Comparison of ENCODE assay signal across 9 cellular contexts in the genomic region with DNA sequence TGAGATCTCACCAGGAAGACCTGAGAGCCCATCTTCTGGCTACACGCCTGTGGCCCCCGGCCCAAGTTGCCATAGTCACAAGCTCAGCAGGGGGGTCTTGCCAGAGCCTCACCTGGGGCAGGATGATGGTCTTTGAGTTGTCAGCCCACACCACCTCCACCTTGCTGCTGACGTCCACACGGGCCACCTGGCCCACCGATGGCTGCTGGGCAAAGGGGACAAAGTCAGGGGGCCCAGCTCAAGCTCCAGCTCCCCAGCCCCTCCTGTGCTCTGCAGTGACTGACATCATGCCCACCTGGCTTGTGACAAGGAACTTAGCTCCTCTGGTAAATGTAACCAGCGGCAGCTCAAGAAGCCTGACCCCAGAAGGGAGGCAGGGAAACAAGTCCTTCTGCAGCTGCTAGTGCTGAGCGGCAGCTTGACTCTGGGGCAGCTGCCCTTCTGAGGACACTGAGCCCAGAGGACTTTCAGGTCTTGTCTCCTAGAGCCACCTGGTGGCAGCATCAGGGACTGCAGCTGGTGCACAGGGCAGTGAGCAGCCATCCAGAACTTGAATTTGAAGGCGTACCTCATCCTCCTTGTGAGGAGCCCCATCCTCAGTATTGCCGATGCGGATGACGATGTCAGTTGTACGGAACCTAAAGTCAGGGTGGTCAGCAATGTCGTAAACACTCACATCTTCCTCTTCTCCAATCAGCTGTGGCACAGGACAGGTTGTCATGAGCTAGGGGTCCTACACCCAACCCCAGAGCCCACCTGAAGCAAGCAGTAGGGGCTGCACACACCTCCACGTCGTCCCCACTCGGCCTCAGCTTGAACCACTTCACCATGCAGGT. TPM values are rescaled to one million over a fixed set of nuclear protein-coding genes. Genes with fewer than 3 reads are reported as not detected.
DNase-seq lines count a peak whose midpoint lies in the region; ATAC-seq and TF ChIP-seq lines count a peak whose summit lies in the region.
"Had no signal": no experiment of that assay in that cellular context is flagged by ENCODE, and none has a peak within 500 bp of the region (broad histone marks: within the 10 kb centered on the region; RNA-seq: fewer than 3 reads in every experiment).

No MANE protein-coding gene starts in this region.

- H3K9me2 ChIP-seq in OCI-LY1 (ENCODE audit: low read depth, low read length): no peaks in the 10 kb centered on the region

- POLR2A ChIA-PET in naive thymus-derived CD4-positive, alpha-beta T cell (lab: Charles Lee): interaction anchor here (0.5 to 1.5 kb wide), 8 partner anchors 10 to 731 kb away, joined by 3 to 7 read pairs (median 3); partner anchors contain the start of gene RECQL5

- no peak overlapping the region for H3K9ac ChIP-seq in OCI-LY1 (ENCODE audit: low read length)

- DNase-seq in COR-L47 (lab: John Stamatoyannopoulos, UW) (peak; percentile 57), HT1080 (ENCODE audit: low read depth) (peak; percentile 70), epithelial cell of prostate (ENCODE audit: low read depth, low spot score) (peak; percentile 34)
- DNase-seq in activated CD8-positive, alpha-beta memory T cell treated with anti-CD3 and anti-CD28 coated beads, Interleukin-2, amount 50 U/mL, for 24 hours (ENCODE audit: extremely low read depth): peak; percentile 62
- peak; percentile 62 to 87 (median 76) for DNase-seq in naive thymus-derived CD4-positive, alpha-beta T cell
- DNase-seq in stimulated activated CD8-positive, alpha-beta memory T cell treated with anti-CD3 and anti-CD28 coated beads, Interleukin-7, amount 100 ng/mL, for 4 hours (ENCODE audit: low read depth in 2 of 2): peak; percentile 68 to 77

- peaks cover 0 to 5% (median 0%) of the 10 kb centered on the region in 7 donors for H3K4me1 Mint-ChIP-seq in naive thymus-derived CD4-positive, alpha-beta T cell

- no peak overlapping the region for H3K4me3 ChIP-seq in OCI-LY1 (ENCODE audit: low read depth, low read length, poor library complexity, severe bottlenecking)
- H3K4me3 ChIP-seq in naive thymus-derived CD4-positive, alpha-beta T cell (ENCODE audit: low read length): no peak overlapping the region

- H4K20me1 ChIP-seq in OCI-LY1 (ENCODE audit: insufficient read depth, low read length): no peaks in the 10 kb centered on the region

- H3F3A ChIP-seq in OCI-LY1 (ENCODE audit: insufficient read depth, low read length): no peaks in the 10 kb centered on the region

- H2AFZ ChIP-seq in OCI-LY1 (ENCODE audit: low read length): no peak overlapping the region

- H3K36me3 Mint-ChIP-seq in naive thymus-derived CD4-positive, alpha-beta T cell: peaks cover 12 to 58% (median 21%) of the 10 kb centered on the region in 5 donors

- H3K4me1 ChIP-seq in OCI-LY1 (ENCODE audit: insufficient read depth, low read length, severe bottlenecking): no peaks in the 10 kb centered on the region
- no peaks in the 10 kb centered on the region for H3K4me1 ChIP-seq in naive thymus-derived CD4-positive, alpha-beta T cell (ENCODE audit: control insufficient read depth in 2 of 2, insufficient read depth in 2 of 2, low read length in 2 of 2)

- no peak overlapping the region for H3K27ac ChIP-seq in OCI-LY1 (ENCODE audit: low read depth, low read length, poor library complexity, severe bottlenecking)
- no peak overlapping the region for H3K27ac ChIP-seq in epithelial cell of prostate
- no peak overlapping the region for H3K27ac ChIP-seq in naive thymus-derived CD4-positive, alpha-beta T cell (ENCODE audit: low read depth, low read length)

- H3K79me2 ChIP-seq in OCI-LY1 (ENCODE audit: insufficient read depth, low read length): no peaks in the 10 kb centered on the region

- no peaks in the 10 kb centered on the region for H3K9me3 Mint-ChIP-seq in naive thymus-derived CD4-positive, alpha-beta T cell
- H3K9me3 Mint-ChIP-seq: IgD-negative memory B cell had no signal

- no peaks in the 10 kb centered on the region for H3K27me3 Mint-ChIP-seq in naive thymus-derived CD4-positive, alpha-beta T cell
- H3K27me3 Mint-ChIP-seq: IgD-negative memory B cell had no signal

- peak; percentile 88 for ATAC-seq in naive thymus-derived CD4-positive, alpha-beta T cell
- ATAC-seq in HG03196 (IDR thresholded peaks at IDR 0.05; ENCODE audit: unreplicated experiment): no peak

- no peak overlapping the region for H3K4me3 Mint-ChIP-seq in naive thymus-derived CD4-positive, alpha-beta T cell
- H3K4me3 Mint-ChIP-seq: IgD-negative memory B cell had no signal

- H3K27ac Mint-ChIP-seq in naive thymus-derived CD4-positive, alpha-beta T cell: peak overlapping the region in 1 of 9 donors; percentile 38

- peak; percentile 97 for TF ChIP-seq CTCF in OCI-LY1 (IDR thresholded peaks at IDR 0.05; ENCODE audit: low read length)

- H3K27me3 ChIP-seq in OCI-LY1 (ENCODE audit: insufficient read depth, low read length): no peaks in the 10 kb centered on the region
- no peaks in the 10 kb centered on the region for H3K27me3 ChIP-seq in naive thymus-derived CD4-positive, alpha-beta T cell (ENCODE audit: control insufficient read depth in 2 of 2, insufficient read depth in 2 of 2, low read length in 2 of 2)

- intact Hi-C loops in naive thymus-derived CD4-positive, alpha-beta T cell (cut with micrococcal nuclease): loop anchor here (1.0 kb wide), 1 partner anchor 95 kb away; no protein-coding TSS in a partner anchor

- no peak overlapping the region for H3K4me2 ChIP-seq in OCI-LY1 (ENCODE audit: low read length)

- CTCF ChIA-PET in naive thymus-derived CD4-positive, alpha-beta T cell (lab: Charles Lee): interaction anchor here (0.5 to 3.8 kb wide), 40 partner anchors 10 to 865 kb away, joined by 3 to 73 read pairs (median 4); partner anchors contain the start of genes PRPSAP1 and QRICH2

- H3K9me3 ChIP-seq in OCI-LY1 (ENCODE audit: low read length): no peaks in the 10 kb centered on the region
- H3K9me3 ChIP-seq in naive thymus-derived CD4-positive, alpha-beta T cell (ENCODE audit: control insufficient read depth in 2 of 3, low read length in 3 of 3): no peaks in the 10 kb centered on the region

- peaks cover 62% of the 10 kb centered on the region for H3K36me3 ChIP-seq in OCI-LY1 (ENCODE audit: insufficient read depth, low read length)
- H3K36me3 ChIP-seq in naive thymus-derived CD4-positive, alpha-beta T cell (ENCODE audit: control insufficient read depth in 2 of 3, insufficient read depth in 3 of 3, low read length in 3 of 3): peaks cover 0 to 84% (median 11%) of the 10 kb centered on the region in 3 experiments

RNA-seq across cellular contexts. Expression of gene SPHK1, which starts 13.5 kb away (rescaled TPM):
- total RNA-seq in HT1080 (2014; rRNA removed; shearing (Covaris generic)): 107 and 122 TPM in 2 replicates
- 88.1 and 96.5 TPM in 2 replicates for polyA plus RNA-seq in HT1080 (2015; cell fraction: cytosol; rRNA removed)
- 135 and 156 TPM in 2 replicates for polyA plus RNA-seq in HT1080 (2015; cell fraction: nucleus; rRNA removed)
- 10 to 100 TPM in 1 of 5 experiments, 1 to 10 TPM in 2, under 1 TPM in 2; 0.43 to 14.1 (median 1.9) TPM for total RNA-seq in naive thymus-derived CD4-positive, alpha-beta T cell
- under 1 TPM; 0.45 to 0.46 TPM for polyA plus RNA-seq in naive thymus-derived CD4-positive, alpha-beta T cell
- polyA plus RNA-seq: IgD-negative memory B cell had no signal

RNA-seq across cellular contexts. Expression of gene PRPSAP1, which starts 44.2 kb away (rescaled TPM):
- 20.8 and 35.2 TPM in 2 replicates for total RNA-seq in HT1080 (2014; rRNA removed; shearing (Covaris generic))
- 69.9 and 77.2 TPM in 2 replicates for polyA plus RNA-seq in HT1080 (2015; cell fraction: cytosol; rRNA removed)
- 125 and 141 TPM in 2 replicates for polyA plus RNA-seq in HT1080 (2015; cell fraction: nucleus; rRNA removed)
- total RNA-seq in naive thymus-derived CD4-positive, alpha-beta T cell: 10 to 100 TPM; 19.6 to 55.9 (median 45.8) TPM
- polyA plus RNA-seq in naive thymus-derived CD4-positive, alpha-beta T cell: 10 to 100 TPM; 53.3 to 59.1 TPM

RNA-seq across cellular contexts. Expression of gene UBE2O, which starts 55.0 kb away (rescaled TPM):
- 17.3 and 18.9 TPM in 2 replicates for total RNA-seq in HT1080 (2014; rRNA removed; shearing (Covaris generic))
- 13.8 and 16.1 TPM in 2 replicates for polyA plus RNA-seq in HT1080 (2015; cell fraction: cytosol; rRNA removed)
- 49.2 and 49.7 TPM in 2 replicates for polyA plus RNA-seq in HT1080 (2015; cell fraction: nucleus; rRNA removed)
- total RNA-seq in naive thymus-derived CD4-positive, alpha-beta T cell: 10 to 100 TPM; 32.6 to 50.8 (median 41.6) TPM
- polyA plus RNA-seq in naive thymus-derived CD4-positive, alpha-beta T cell: 10 to 100 TPM in 1 of 2 donors, 1 to 10 TPM in 1; 8.7 to 15.4 TPM
